In genomic region chr22:46432164-46433068, GRCh38 we compare ENCODE assay signal across 9 cellular contexts.
DNase-seq lines count a peak whose midpoint lies in the region; ATAC-seq and TF ChIP-seq lines count a peak whose summit lies in the region.
"Had no signal": no experiment of that assay in that cellular context is flagged by ENCODE, and none has a peak within 500 bp of the region (broad histone marks: within the 10 kb centered on the region; RNA-seq: fewer than 3 reads in every experiment).

No MANE protein-coding gene starts in this region.

- intact Hi-C loops in left lung (cut with DNase I): no loop called here

- peaks cover 0 to 6% of the 10 kb centered on the region in 2 donors for H3K36me3 ChIP-seq in left lung
- no peaks in the 10 kb centered on the region for H3K36me3 ChIP-seq in thoracic aorta

- H3K27me3 ChIP-seq in left lung: peaks cover 0 to 8% of the 10 kb centered on the region in 2 donors
- H3K27me3 ChIP-seq in thoracic aorta (replicated peaks; ENCODE audit: insufficient read depth): no peaks in the 10 kb centered on the region

- peak; percentile 67 to 76 for ATAC-seq in activated CD4-positive, CD25-positive, alpha-beta regulatory T cell treated with anti-CD3 and anti-CD28 coated beads, Interleukin-2, amount 50 U/mL, for 24 hours
- ATAC-seq in left lung: peak; percentile 14
- no peak for ATAC-seq in thoracic aorta (ENCODE audit: insufficient number of reproducible peaks, low FRiP score, low read depth)
- no peak for ATAC-seq in HG02885 (IDR thresholded peaks at IDR 0.05; ENCODE audit: poor library complexity, unreplicated experiment)

- TF ChIP-seq CTCF in left lung (IDR thresholded peaks at IDR 0.05) (no peak), thoracic aorta (IDR thresholded peaks at IDR 0.05) (no peak)

- no peak for DNase-seq in activated CD4-positive, CD25-positive, alpha-beta regulatory T cell (lab: John Stamatoyannopoulos, UW)
- DNase-seq in activated T-cell treated with anti-CD3 and anti-CD28 coated beads, Interleukin-2, amount 50 U/mL, for 1 hour: peak; percentile 38
- peak in 1 of 2 donors; percentile 74 for DNase-seq in left lung
- no peak for DNase-seq in thoracic aorta (ENCODE audit: low spot score)
- DNase-seq in NCI-H1694 treated with DMSO at 0.1 percent for 48 hours (lab: John Stamatoyannopoulos, UW): no peak
- no peak for DNase-seq in NCI-H774 (lab: John Stamatoyannopoulos, UW)

- peaks cover 0 to 11% of the 10 kb centered on the region in 2 donors for H3K4me1 ChIP-seq in left lung
- H3K4me1 ChIP-seq in thoracic aorta (ENCODE audit: control insufficient read depth in 1 of 2, low read depth in 2 of 2): no peaks in the 10 kb centered on the region

- H3K9me3 ChIP-seq in left lung (no peaks in the 10 kb centered on the region), thoracic aorta (no peaks in the 10 kb centered on the region)

- H3K27ac ChIP-seq in left lung (peak overlapping the region in 1 of 2 donors; percentile 34), thoracic aorta (no peak overlapping the region)
- H3K27ac ChIP-seq: VCaP had no signal

- H3K4me3 ChIP-seq in left lung (peak overlapping the region in 1 of 2 donors; percentile 32), thoracic aorta (peak overlapping the region; percentile 57)

Comparison
In these comparisons a context has a peak if more than half of its experiments do, and no peak if none do; other contexts are left out.
1. ATAC-seq: peak in activated CD4-positive, CD25-positive, alpha-beta regulatory T cell treated with anti-CD3 and anti-CD28 coated beads, Interleukin-2, amount 50 U/mL, for 24 hours (2 of 2) and left lung (single experiment); none in thoracic aorta (single experiment) and HG02885 (single experiment).